ENCODE assay signal across 16 cellular contexts in genomic region chr13:110539894-110540293, GRCh38.
"Had no signal": no experiment of that assay in that cellular context is flagged by ENCODE, and none has a peak within 500 bp of the region (broad histone marks: within the 10 kb centered on the region; RNA-seq: fewer than 3 reads in every experiment).

No MANE protein-coding gene starts in this region.

- DNase-seq: activated CD4-positive, alpha-beta T cell treated with anti-CD3 and anti-CD28 coated beads, Interleukin-2, amount 10 ng/mL, durations not matched to agents 7 days and 5 days; activated CD8-positive, alpha-beta T cell treated with anti-CD3 and anti-CD28 coated beads, Interleukin-2, amount 10 ng/mL, durations not matched to agents 7 days and 5 days; activated gamma-delta T cell; cerebellar nuclear complex; effector CD4-positive, alpha-beta T cell; foreskin fibroblast; heart right ventricle; islet precursor cell; naive thymus-derived CD4-positive, alpha-beta T cell; stimulated activated CD4-positive, alpha-beta T cell treated with anti-CD3 and anti-CD28 coated beads, Interleukin-4, amount 100 ng/mL, for 4 hours; stimulated activated naive CD8-positive, alpha-beta T cell treated with anti-CD3 and anti-CD28 coated beads, Interleukin-15, Interleukin-2, amounts not matched to agents 100 U/mL and 50 U/mL, for 24 hours; substantia nigra; T1000 had no signal

- H3K27me3 ChIP-seq: heart right ventricle, tibial nerve had no signal

- H3K36me3 ChIP-seq: tibial nerve had no signal

- H3K4me3 ChIP-seq: heart right ventricle, lung, tibial nerve had no signal

- ATAC-seq: activated CD4-positive, CD25-positive, alpha-beta regulatory T cell treated with anti-CD3 and anti-CD28 coated beads, Interleukin-2, amount 50 U/mL, for 24 hours; activated CD8-positive, alpha-beta T cell treated with anti-CD3 and anti-CD28 coated beads, Interleukin-2, amount 10 ng/mL, durations not matched to agents 7 days and 5 days; heart right ventricle; naive thymus-derived CD4-positive, alpha-beta T cell; stimulated activated naive CD8-positive, alpha-beta T cell treated with anti-CD3 and anti-CD28 coated beads, Interleukin-15, Interleukin-2, amounts not matched to agents 100 U/mL and 50 U/mL, for 24 hours had no signal

- H3K9me3 ChIP-seq: tibial nerve had no signal
